In the genomic region with DNA sequence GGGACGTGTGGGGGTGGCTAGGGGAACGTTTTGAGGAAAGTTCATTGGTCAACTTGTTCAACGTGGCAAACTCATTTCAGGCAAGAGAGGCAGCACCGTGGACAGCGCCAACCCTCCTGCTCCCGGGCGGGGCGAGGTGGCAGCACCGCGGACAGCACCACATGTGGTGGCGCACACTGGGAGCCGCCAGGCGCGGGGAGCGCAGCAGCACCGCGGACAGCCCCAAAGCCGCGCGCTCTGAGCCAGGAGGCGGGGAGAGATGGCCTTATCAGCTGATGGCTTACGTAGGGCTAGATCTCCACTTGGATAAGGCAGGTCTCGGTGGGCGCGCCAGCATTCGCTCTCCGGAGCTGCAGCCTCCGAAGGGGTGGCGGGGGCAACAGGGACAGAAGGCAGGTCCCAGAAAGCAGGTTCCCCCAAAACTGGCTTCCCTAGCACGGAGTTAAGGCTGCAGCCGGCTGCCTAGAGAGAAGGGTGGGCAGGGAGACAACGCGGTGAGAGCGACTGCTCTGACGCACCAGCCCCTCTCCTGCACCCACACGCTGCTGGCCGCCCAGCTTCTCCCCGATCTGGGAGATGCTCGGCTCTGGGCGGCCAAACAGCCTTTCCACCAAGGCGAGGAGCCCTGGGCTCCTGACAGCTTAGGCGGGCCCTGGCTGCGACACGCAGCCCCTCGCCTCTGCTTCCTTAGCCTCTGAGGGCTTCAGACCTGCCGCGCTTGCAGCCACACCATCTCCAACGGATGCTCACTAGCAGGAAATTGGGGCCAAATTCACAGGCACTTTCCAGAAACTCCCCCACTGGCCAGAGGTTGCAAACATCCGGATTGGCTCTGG, we compare ENCODE assay signal across 8 cellular contexts. TPM values are rescaled to one million over a fixed set of nuclear protein-coding genes. Genes with fewer than 3 reads are reported as not detected.
A peak's percentile ranks its signal among the peaks of the same experiment; 100 is the strongest.
DNase-seq lines count a peak whose midpoint lies in the region; ATAC-seq lines count a peak whose summit lies in the region.

A gene (plus strand): TSS at position 333 of the 836 bp plus-strand sequence. CDS start 576 bp downstream, outside the sequence.

- no peaks in the 10 kb centered on the region for H3K4me1 Mint-ChIP-seq in naive B cell

- ATAC-seq in HG02943 (IDR thresholded peaks at IDR 0.05; ENCODE audit: low read depth, unreplicated experiment) (peak; percentile 88), esophagus mucosa (peak; percentile 97), naive B cell (ENCODE audit: low read depth in 2 of 2) (peak; percentile 61 to 63)

- no peaks in the 10 kb centered on the region for H3K36me3 Mint-ChIP-seq in naive B cell

- peaks cover 0 to 8% (median 0%) of the 10 kb centered on the region in 7 donors for H3K9me3 Mint-ChIP-seq in naive B cell

- no peak within 1 kb of the TSS for H3K4me3 Mint-ChIP-seq in naive B cell

- peak within 1 kb of the TSS in 1 of 6 donors; percentile 63 for H3K27ac Mint-ChIP-seq in naive B cell

- DNase-seq in NCI-H82 (lab: John Stamatoyannopoulos, UW) (peak; percentile 10), NCI-H82 treated with DMSO at 0.1 percent for 48 hours (lab: John Stamatoyannopoulos, UW; ENCODE audit: unreplicated experiment) (no peak), NOMO-1 treated with DMSO at 0.1 percent for 48 hours (lab: John Stamatoyannopoulos, UW; ENCODE audit: unreplicated experiment) (peak; percentile 55), naive B cell (peak; percentile 37)
- peak; percentile 80 for DNase-seq in activated T-cell treated with anti-CD3 and anti-CD28 coated beads, Interleukin-2, amount 50 U/mL, for 1 hour
- DNase-seq in stimulated activated CD8-positive, alpha-beta memory T cell treated with anti-CD3 and anti-CD28 coated beads, Interleukin-7, amount 100 ng/mL, for 48 hours (ENCODE audit: extremely low read depth in 1 of 2, low read depth in 1 of 2) = peak; percentile 52 to 60

- H3K27me3 Mint-ChIP-seq in naive B cell = peaks cover 60 to 64% (median 64%) of the 10 kb centered on the region in 3 donors

RNA-seq across cellular contexts. Expression of the gene that starts here (rescaled TPM):
- total RNA-seq in esophagus mucosa = not detected
- polyA plus RNA-seq in naive B cell (ENCODE audit: low read depth in 6 of 6) = not detected

Comparison
In these comparisons a context has a peak if more than half of its experiments do, and no peak if none do; other contexts are left out.
1. Peak in ATAC-seq in esophagus mucosa; RNA of the gene not detected or under 1 TPM.
2. Peak in DNase-seq and ATAC-seq in naive B cell; RNA of the gene not detected or under 1 TPM.